In genomic region chr9:79613145-79613544, GRCh38 we compare ENCODE assay signal across 15 cellular contexts.
"Had no signal": no experiment of that assay in that cellular context is flagged by ENCODE, and none has a peak within 500 bp of the region (broad histone marks: within the 10 kb centered on the region; RNA-seq: fewer than 3 reads in every experiment).

No MANE protein-coding gene starts in this region.

- H3K27me3 Mint-ChIP-seq: activated B cell treated with CpG ODN at 0.5 μM for 24 hours; activated naive CD4-positive, alpha-beta T cell treated with anti-CD3 and anti-CD28 coated beads, Interleukin-2, amount 50 U/mL, for 24 hours; activated T-cell treated with anti-CD3 and anti-CD28 coated beads, Interleukin-2, amount 50 U/mL, for 24 hours; stimulated activated naive B cell treated with anti-CD40 and anti-IgM and Interleukin-4, amounts not matched to agents 10 μg/mL and 1 μg/mL and 100 μg/mL, for 72 hours had no signal

- H3K27me3 ChIP-seq: body of pancreas, right lobe of liver, upper lobe of right lung had no signal

- H3K9me3 Mint-ChIP-seq: activated B cell treated with CpG ODN at 0.5 μM for 24 hours; activated naive CD4-positive, alpha-beta T cell treated with anti-CD3 and anti-CD28 coated beads, Interleukin-2, amount 50 U/mL, for 24 hours; activated T-cell treated with anti-CD3 and anti-CD28 coated beads, Interleukin-2, amount 50 U/mL, for 24 hours; mesothelial cell of epicardium had no signal

- ATAC-seq: body of pancreas; psoas muscle; right lobe of liver; stimulated activated naive B cell treated with anti-CD40 and anti-IgM and Interleukin-4, amounts not matched to agents 10 μg/mL and 1 μg/mL and 100 μg/mL, for 72 hours; upper lobe of right lung had no signal

- H3K36me3 ChIP-seq: right lobe of liver, upper lobe of right lung had no signal

- H3K27ac ChIP-seq: body of pancreas, right lobe of liver, upper lobe of right lung had no signal

- H3K36me3 Mint-ChIP-seq: mesothelial cell of epicardium had no signal

- H3K4me3 Mint-ChIP-seq: activated B cell treated with CpG ODN at 0.5 μM for 24 hours; activated naive CD4-positive, alpha-beta T cell treated with anti-CD3 and anti-CD28 coated beads, Interleukin-2, amount 50 U/mL, for 24 hours; activated T-cell treated with anti-CD3 and anti-CD28 coated beads, Interleukin-2, amount 50 U/mL, for 24 hours; mesothelial cell of epicardium; stimulated activated naive B cell treated with anti-CD40 and anti-IgM and Interleukin-4, amounts not matched to agents 10 μg/mL and 1 μg/mL and 100 μg/mL, for 72 hours had no signal

- DNase-seq: activated B cell treated with CpG ODN at 0.5 μM for 24 hours; activated effector memory CD4-positive, alpha-beta T cell treated with Interleukin-2 at 50 U/mL for 16 hours; activated T-cell treated with anti-CD3 and anti-CD28 coated beads, Interleukin-2, amount 50 U/mL, for 24 hours; body of pancreas; central memory CD4-positive, alpha-beta T cell; cortex of kidney; effector memory CD4-positive, alpha-beta T cell; hippocampal formation; nucleus accumbens; psoas muscle; right lobe of liver; stimulated activated naive B cell treated with anti-CD40 and anti-IgM and Interleukin-4, amounts not matched to agents 10 μg/mL and 1 μg/mL and 100 μg/mL, for 72 hours; upper lobe of right lung had no signal

- H3K4me1 ChIP-seq: right lobe of liver had no signal

- H3K4me3 ChIP-seq: body of pancreas, psoas muscle, right lobe of liver, upper lobe of right lung had no signal

- H3K9me3 ChIP-seq: body of pancreas, psoas muscle, right lobe of liver, upper lobe of right lung had no signal

- H3K27ac Mint-ChIP-seq: activated T-cell treated with anti-CD3 and anti-CD28 coated beads, Interleukin-2, amount 50 U/mL, for 24 hours; mesothelial cell of epicardium; stimulated activated naive B cell treated with anti-CD40 and anti-IgM and Interleukin-4, amounts not matched to agents 10 μg/mL and 1 μg/mL and 100 μg/mL, for 72 hours had no signal
